ENCODE assay signal across 8 cellular contexts in genomic region chr17:38428643-38429371, GRCh38. TPM values are rescaled to one million over a fixed set of nuclear protein-coding genes. Genes with fewer than 3 reads are reported as not detected.
A peak's percentile ranks its signal among the peaks of the same experiment; 100 is the strongest.
DNase-seq lines count a peak whose midpoint lies in the region; ATAC-seq and TF ChIP-seq lines count a peak whose summit lies in the region.

No MANE protein-coding gene starts in this region.

- intact Hi-C loops in body of pancreas (cut with DNase I): no loop called here

- peak; percentile 23 for DNase-seq in CD1c-positive myeloid dendritic cell (ENCODE audit: extremely low spot score)
- peak; percentile 26 to 59 (median 42) for DNase-seq in body of pancreas
- DNase-seq in retinal pigment epithelial cell (ENCODE audit: low read depth): peak; percentile 15
- DNase-seq in cerebellar nuclear complex (lab: John Stamatoyannopoulos, UW): no peak
- no peak for DNase-seq in NCI-H1417 treated with DMSO at 0.1 percent for 48 hours (lab: John Stamatoyannopoulos, UW)
- no peak for DNase-seq in NCI-H187 treated with DMSO at 0.1 percent for 48 hours (lab: John Stamatoyannopoulos, UW)

- H3K79me2 ChIP-seq in KMS-11 (ENCODE audit: insufficient read depth, low read depth): no peaks in the 10 kb centered on the region; the same call in 1 of the 2 replicates

- peak in 1 of 3 donors; percentile 21 for TF ChIP-seq POLR2A in body of pancreas (IDR thresholded peaks at IDR 0.05)

- peak overlapping the region; percentile 91 for H3K4me2 ChIP-seq in KMS-11

- H3K9me3 ChIP-seq in body of pancreas: no peaks in the 10 kb centered on the region
- no peaks in the 10 kb centered on the region for H3K9me3 ChIP-seq in iPS-20b (ENCODE audit: insufficient read depth, low read depth, low read length)

- H3K4me3 ChIP-seq in KMS-11 (IDR thresholded peaks at IDR 0.05; ENCODE audit: insufficient read depth, low read depth, low read length) (no peak overlapping the region), body of pancreas (peak overlapping the region; percentile 87 to 92), iPS-20b (ENCODE audit: low read length) (peak overlapping the region; percentile 70), retinal pigment epithelial cell (ENCODE audit: low read length) (peak overlapping the region; percentile 65)

- peak overlapping the region; percentile 79 for H2AFZ ChIP-seq in KMS-11 (ENCODE audit: low read depth)

- peak overlapping the region; percentile 59 for H3K9ac ChIP-seq in KMS-11
- peak overlapping the region; percentile 63; the same call in 1 of the 2 replicates for H3K9ac ChIP-seq in iPS-20b (ENCODE audit: low read depth, low read length)

- H4K20me1 ChIP-seq in KMS-11 (ENCODE audit: insufficient read depth): no peaks in the 10 kb centered on the region

- H3K27me3 ChIP-seq in KMS-11 (ENCODE audit: insufficient read depth, low read depth): no peaks in the 10 kb centered on the region
- no peaks in the 10 kb centered on the region for H3K27me3 ChIP-seq in body of pancreas
- peaks cover 13% of the 10 kb centered on the region; the same call in 1 of the 2 replicates for H3K27me3 ChIP-seq in iPS-20b (ENCODE audit: insufficient read depth, low read length)

- ATAC-seq in body of pancreas: peak; percentile 41

- H3K27ac ChIP-seq in KMS-11 (peak overlapping the region; percentile 37), body of pancreas (peak overlapping the region; percentile 13 to 83 (median 66)), iPS-20b (ENCODE audit: low read length) (no peak overlapping the region)

- WGBS in body of pancreas, 2 donors: 7 to 21% methylated on average over 27 to 52 of the region's 56 CpGs

- H3K36me3 ChIP-seq in KMS-11 (ENCODE audit: insufficient read depth): no peaks in the 10 kb centered on the region
- H3K36me3 ChIP-seq in body of pancreas (replicated peaks in 1 of 2; ENCODE audit: insufficient read depth in 1 of 2, low read depth in 2 of 2): no peaks in the 10 kb centered on the region
- no peaks in the 10 kb centered on the region for H3K36me3 ChIP-seq in iPS-20b (ENCODE audit: insufficient read depth, low read depth, low read length)

- peaks cover 39% of the 10 kb centered on the region for H3K4me1 ChIP-seq in KMS-11 (ENCODE audit: low read depth, poor library complexity, severe bottlenecking)
- H3K4me1 ChIP-seq in body of pancreas: peaks cover 18% of the 10 kb centered on the region
- peaks cover 27% of the 10 kb centered on the region for H3K4me1 ChIP-seq in iPS-20b (ENCODE audit: insufficient read depth, low read length)

- no peak for TF ChIP-seq CTCF in KMS-11 (conservative IDR thresholded peaks at IDR 0.05; ENCODE audit: low read depth, low read length)
- peak in 1 of 7 experiments; percentile 4 for TF ChIP-seq CTCF in body of pancreas (IDR thresholded peaks at IDR 0.05)
- no peak for TF ChIP-seq CTCF in retinal pigment epithelial cell (conservative IDR thresholded peaks at IDR 0.05; ENCODE audit: low read depth, low read length)

RNA-seq across cellular contexts. Expression of gene ARHGAP23, which starts 0.5 kb away (rescaled TPM):
- 10 to 100 TPM in 1 of 2 donors, 1 to 10 TPM in 1; 5.2 to 10.9 TPM for total RNA-seq in body of pancreas

Comparison
In these comparisons a context has a peak if more than half of its experiments do, and no peak if none do; other contexts are left out.
1. DNase-seq: peak in CD1c-positive myeloid dendritic cell (single experiment), body of pancreas (4 of 4) and retinal pigment epithelial cell (single experiment); none in cerebellar nuclear complex (0 of 2), NCI-H1417 treated with DMSO at 0.1 percent for 48 hours (single experiment) and NCI-H187 treated with DMSO at 0.1 percent for 48 hours (single experiment).